ENCODE assay signal across 11 cellular contexts in genomic region chr2:106143495-106144215, GRCh38. TPM values are rescaled to one million over a fixed set of nuclear protein-coding genes. Genes with fewer than 3 reads are reported as not detected.
A peak's percentile ranks its signal among the peaks of the same experiment; 100 is the strongest.
DNase-seq lines count a peak whose midpoint lies in the region; ATAC-seq, FAIRE-seq and TF ChIP-seq lines count a peak whose summit lies in the region.
"Had no signal": no experiment of that assay in that cellular context is flagged by ENCODE, and none has a peak within 500 bp of the region (broad histone marks: within the 10 kb centered on the region; RNA-seq: fewer than 3 reads in every experiment).

No MANE protein-coding gene starts in this region.

- TF ChIP-seq EP300 in HepG2 (IDR thresholded peaks at IDR 0.05; ENCODE audit: low read depth in 2 of 2, low read length in 2 of 2), result no peak
- no peak for TF ChIP-seq EP300 in HepG2 (CRISPR knock-in tag; IDR thresholded peaks at IDR 0.05; ENCODE audit: borderline replicate concordance)

- in situ Hi-C loops in HepG2 (cut with HindIII; ENCODE audit: extremely low pct_ligation_motif_present, low pct_unique_long_range_greater_than_20kb), result no loop called here

- peaks cover 12% of the 10 kb centered on the region for H3K4me1 Mint-ChIP-seq in endodermal cell
- peaks cover 90% of the 10 kb centered on the region for H3K4me1 Mint-ChIP-seq in stimulated activated naive CD8-positive, alpha-beta T cell treated with anti-CD3 and anti-CD28 coated beads, Interleukin-15, amount 100 ng/mL, for 72 hours

- TF ChIP-seq RAD21 in HepG2 (CRISPR knock-in tag; IDR thresholded peaks at IDR 0.05), result no peak

- peaks cover 24% of the 10 kb centered on the region for H3K4me1 ChIP-seq in HepG2 (ENCODE audit: insufficient read depth, low read length)
- H3K4me1 ChIP-seq in right lobe of liver, result peaks cover 0 to 3% (median 0%) of the 10 kb centered on the region in 4 donors
- peaks cover 14% of the 10 kb centered on the region for H3K4me1 ChIP-seq in RWPE2 (ENCODE audit: insufficient read depth, poor library complexity, severe bottlenecking)
- H3K4me1 ChIP-seq in endodermal cell (ENCODE audit: control insufficient read depth, insufficient read depth, low read length), result no peaks in the 10 kb centered on the region
- H3K4me1 ChIP-seq in MM.1S (ENCODE audit: low read length), result no peaks in the 10 kb centered on the region

- H3K9me3 Mint-ChIP-seq in endodermal cell, result peaks cover 6% of the 10 kb centered on the region
- H3K9me3 Mint-ChIP-seq in stimulated activated naive CD8-positive, alpha-beta T cell treated with anti-CD3 and anti-CD28 coated beads, Interleukin-15, amount 100 ng/mL, for 72 hours, result no peaks in the 10 kb centered on the region

- FAIRE-seq in HepG2 (lab: Jason Lieb, UNC), result no peak

- H2AFZ ChIP-seq in HepG2 (ENCODE audit: low read length), result no peak overlapping the region
- no peak overlapping the region for H2AFZ ChIP-seq in MM.1S (ENCODE audit: low read length)

- DNase-seq in HepG2 (ENCODE audit: low spot score), result no peak
- no peak for DNase-seq in right lobe of liver
- no peak for DNase-seq in RWPE2 (ENCODE audit: low spot score)
- DNase-seq in endodermal cell, result peak; percentile 60
- DNase-seq in stimulated activated naive CD8-positive, alpha-beta T cell treated with anti-CD3 and anti-CD28 coated beads, Interleukin-15, amount 100 ng/mL, for 72 hours, result no peak
- DNase-seq in MG63, result no peak
- no peak for DNase-seq in MM.1S
- DNase-seq in NCI-H446 (lab: John Stamatoyannopoulos, UW), result no peak
- DNase-seq: Kasumi-1, NCI-H2227 treated with DMSO at 0.1 percent for 48 hours had no signal

- no peaks in the 10 kb centered on the region for H4K20me1 ChIP-seq in HepG2 (ENCODE audit: insufficient read depth, low read length)
- H4K20me1 ChIP-seq in MM.1S (ENCODE audit: insufficient read depth, low read length), result no peaks in the 10 kb centered on the region

- TF ChIP-seq POLR2A in HepG2 (IDR thresholded peaks at IDR 0.05; ENCODE audit: insufficient read depth in 1 of 2, low read depth in 2 of 2, low read length in 2 of 2), result no peak
- TF ChIP-seq POLR2A in right lobe of liver (IDR thresholded peaks at IDR 0.05), result no peak

- no TSS peak for BruUV-seq in HepG2 (replicated peaks; lab: Mats Ljungman, UMichigan)

- WGBS in HepG2 (ENCODE audit: low lambda C conversion rate), result 95% methylated on average over 7 of the region's 7 CpGs
- WGBS in right lobe of liver (ENCODE audit: insufficient coverage, low coverage, low lambda C conversion rate, missing lambda C conversion rate), result 91% methylated on average over 5 of the region's 7 CpGs
- 94 to 95% methylated on average over 4 to 7 of the region's 7 CpGs for WGBS in endodermal cell (ENCODE audit: insufficient coverage in 1 of 2, insufficient read length in 1 of 2), 2 experiments

- no peak overlapping the region for H3K27ac ChIP-seq in HepG2 (ENCODE audit: extremely low read length, insufficient read depth, low read length)
- no peak overlapping the region for H3K27ac ChIP-seq in right lobe of liver
- no peak overlapping the region for H3K27ac ChIP-seq in RWPE2 (ENCODE audit: poor library complexity, severe bottlenecking)
- no peak overlapping the region for H3K27ac ChIP-seq in endodermal cell (ENCODE audit: low read depth, low read length)
- no peak overlapping the region for H3K27ac ChIP-seq in MM.1S (ENCODE audit: low read length)
- H3K27ac ChIP-seq: C4-2B had no signal

- no peak for TF ChIP-seq CTCF in HepG2 (CRISPR knock-in tag; IDR thresholded peaks at IDR 0.05)
- no peak for TF ChIP-seq CTCF in right lobe of liver (IDR thresholded peaks at IDR 0.05)
- TF ChIP-seq CTCF in RWPE2 (IDR thresholded peaks at IDR 0.05; ENCODE audit: poor library complexity, severe bottlenecking), result no peak
- no peak for TF ChIP-seq CTCF in endodermal cell (conservative IDR thresholded peaks at IDR 0.05)
- TF ChIP-seq CTCF in MM.1S (IDR thresholded peaks at IDR 0.05; ENCODE audit: low read length), result no peak

- H3K27ac Mint-ChIP-seq in endodermal cell, result no peak overlapping the region
- H3K27ac Mint-ChIP-seq in stimulated activated naive CD8-positive, alpha-beta T cell treated with anti-CD3 and anti-CD28 coated beads, Interleukin-15, amount 100 ng/mL, for 72 hours, result peak overlapping the region; percentile 7 to 42

- H3K9me3 ChIP-seq in HepG2 (ENCODE audit: low read length) (no peaks in the 10 kb centered on the region), right lobe of liver (no peaks in the 10 kb centered on the region), RWPE2 (ENCODE audit: severe bottlenecking) (no peaks in the 10 kb centered on the region), endodermal cell (ENCODE audit: control insufficient read depth, low read length) (no peaks in the 10 kb centered on the region), MG63 (no peaks in the 10 kb centered on the region), MM.1S (replicated peaks; ENCODE audit: insufficient read depth, low read length) (no peaks in the 10 kb centered on the region)

- H3K79me2 ChIP-seq in HepG2 (ENCODE audit: insufficient read depth, low read length), result peaks cover 2% of the 10 kb centered on the region
- H3K79me2 ChIP-seq in MM.1S (ENCODE audit: low read length), result no peaks in the 10 kb centered on the region

- H3K36me3 Mint-ChIP-seq in endodermal cell (ENCODE audit: low read depth), result peaks cover 36% of the 10 kb centered on the region

- H3K36me3 ChIP-seq in HepG2 (replicated peaks in 1 of 2; ENCODE audit: control insufficient read depth in 1 of 2, insufficient read depth in 2 of 2, low read length in 2 of 2), result peaks cover 13 to 32% of the 10 kb centered on the region in 2 experiments; a peak in 4 of 5 replicates
- no peaks in the 10 kb centered on the region for H3K36me3 ChIP-seq in right lobe of liver
- 0 out of 2 replicates have a peak, but pooled peaks cover 6% of the 10 kb centered on the region for H3K36me3 ChIP-seq in RWPE2 (ENCODE audit: low read depth)
- peaks cover 15% of the 10 kb centered on the region for H3K36me3 ChIP-seq in endodermal cell (ENCODE audit: control insufficient read depth, insufficient read depth, low read length)
- peaks cover 10% of the 10 kb centered on the region for H3K36me3 ChIP-seq in MG63
- H3K36me3 ChIP-seq in MM.1S (replicated peaks; ENCODE audit: insufficient read depth, low read length), result no peaks in the 10 kb centered on the region; the same call in 1 of the 2 replicates

- ATAC-seq in HepG2, result no peak
- ATAC-seq in right lobe of liver, result no peak
- ATAC-seq in RWPE2 (ENCODE audit: low read depth), result peak; percentile 46; the same call in 2 of the 3 replicates
- no peak for ATAC-seq in stimulated activated naive CD8-positive, alpha-beta T cell treated with anti-CD3 and anti-CD28 coated beads, Interleukin-15, amount 100 ng/mL, for 72 hours

- H3K9ac ChIP-seq in HepG2 (ENCODE audit: insufficient read depth, low read depth, low read length) (no peak overlapping the region), endodermal cell (ENCODE audit: extremely low read depth, low read length, poor library complexity, severe bottlenecking) (no peak overlapping the region), MM.1S (ENCODE audit: low read length) (no peak overlapping the region)

- POLR2A ChIA-PET in HepG2 (lab: Yijun Ruan, JAX), result no interaction called here

- CTCF ChIA-PET in HepG2 (lab: Yijun Ruan, JAX; ENCODE audit: low intra/inter-chr PET ratio, low total read pairs), result no interaction called here

- no peak overlapping the region for H3K4me3 ChIP-seq in HepG2 (replicated peaks in 1 of 3; ENCODE audit: insufficient read depth in 1 of 3, low read depth in 2 of 3, low read length in 3 of 3)
- H3K4me3 ChIP-seq in right lobe of liver, result no peak overlapping the region
- H3K4me3 ChIP-seq in RWPE2 (ENCODE audit: severe bottlenecking), result no peak overlapping the region
- H3K4me3 ChIP-seq in endodermal cell (ENCODE audit: low read length), result no peak overlapping the region
- no peak overlapping the region for H3K4me3 ChIP-seq in MG63
- no peak overlapping the region for H3K4me3 ChIP-seq in MM.1S (ENCODE audit: low read length)

- intact Hi-C loops in HepG2 (cut with micrococcal nuclease; ENCODE audit: unreplicated experiment), result no loop called here
- intact Hi-C loops in right lobe of liver (cut with DNase I), result no loop called here

- H3K9me2 ChIP-seq in MM.1S (replicated peaks; ENCODE audit: insufficient read depth, low read length), result no peaks in the 10 kb centered on the region

- H3F3A ChIP-seq in MM.1S (ENCODE audit: insufficient read depth, low read length), result no peaks in the 10 kb centered on the region

- H3K4me3 Mint-ChIP-seq in endodermal cell, result no peak overlapping the region
- H3K4me3 Mint-ChIP-seq in stimulated activated naive CD8-positive, alpha-beta T cell treated with anti-CD3 and anti-CD28 coated beads, Interleukin-15, amount 100 ng/mL, for 72 hours, result no peak overlapping the region

- H3K4me2 ChIP-seq in HepG2 (ENCODE audit: low read depth, low read length) (no peak overlapping the region), MM.1S (ENCODE audit: low read depth, low read length) (no peak overlapping the region)

- H3K27me3 ChIP-seq in HepG2 (ENCODE audit: control insufficient read depth in 1 of 2, insufficient read depth in 2 of 2, low read length in 2 of 2) (no peaks in the 10 kb centered on the region), right lobe of liver (no peaks in the 10 kb centered on the region), RWPE2 (ENCODE audit: insufficient read depth, poor library complexity, severe bottlenecking) (no peaks in the 10 kb centered on the region), endodermal cell (ENCODE audit: control insufficient read depth, insufficient read depth, low read length, poor library complexity, severe bottlenecking) (no peaks in the 10 kb centered on the region), MG63 (no peaks in the 10 kb centered on the region), MM.1S (replicated peaks; ENCODE audit: insufficient read depth, low read length) (no peaks in the 10 kb centered on the region)

- H3K27me3 Mint-ChIP-seq in endodermal cell (ENCODE audit: insufficient read depth), result no peaks in the 10 kb centered on the region
- H3K27me3 Mint-ChIP-seq in stimulated activated naive CD8-positive, alpha-beta T cell treated with anti-CD3 and anti-CD28 coated beads, Interleukin-15, amount 100 ng/mL, for 72 hours, result no peaks in the 10 kb centered on the region

RNA-seq across cellular contexts. Expression of gene UXS1, which starts 50.4 kb away (rescaled TPM):
- 35.4 and 53.3 TPM in 2 replicates for total RNA-seq in HepG2 (2016; rRNA removed; fragmentation: Illumina TruSeq; extraction: Trizol)
- total RNA-seq in HepG2 (2016; cell fraction: cytosol; rRNA removed; fragmentation: Illumina TruSeq; extraction: Trizol; ENCODE audit: low read depth), result 213 and 242 TPM in 2 replicates
- total RNA-seq in HepG2 (2016; cell fraction: insoluble cytoplasmic fraction; rRNA removed; fragmentation: Illumina TruSeq; extraction: Trizol), result 35.4 and 55.0 TPM in 2 replicates
- total RNA-seq in HepG2 (2016; cell fraction: membrane; rRNA removed; fragmentation: Illumina TruSeq; extraction: Trizol), result 82.8 and 94.5 TPM in 2 replicates
- 81.3 and 87.6 TPM in 2 replicates for total RNA-seq in HepG2 (2016; cell fraction: nucleus; rRNA removed; fragmentation: Illumina TruSeq; extraction: Trizol)
- polyA plus RNA-seq in HepG2 (2011; rRNA removed), result 110 and 117 TPM in 2 replicates
- polyA plus RNA-seq in HepG2 (2011; cell fraction: cytosol; rRNA removed), result 84.0 and 87.5 TPM in 2 replicates
- polyA plus RNA-seq in HepG2 (2011; cell fraction: nucleus; rRNA removed), result 63.2 and 66.8 TPM in 2 replicates
- 66.7 and 76.7 TPM in 2 replicates for polyA plus RNA-seq in HepG2 (2012)
- polyA plus RNA-seq in HepG2 (2016; cell fraction: cytosol; fragmentation: Illumina TruSeq; extraction: Trizol; ENCODE audit: low read depth), result 24.5 and 28.9 TPM in 2 replicates
- polyA plus RNA-seq in HepG2 (2016; cell fraction: insoluble cytoplasmic fraction; fragmentation: Illumina TruSeq; extraction: Trizol; ENCODE audit: low read depth), result 51.5 and 54.9 TPM in 2 replicates
- polyA plus RNA-seq in HepG2 (2016; cell fraction: membrane; fragmentation: Illumina TruSeq; extraction: Trizol; ENCODE audit: low read depth), result 39.9 TPM in 2 replicates
- 128 and 133 TPM in 2 replicates for polyA plus RNA-seq in HepG2 (2016; cell fraction: nucleus; fragmentation: Illumina TruSeq; extraction: Trizol; ENCODE audit: insufficient read depth, low read depth)
- polyA minus RNA-seq in HepG2 (2011; rRNA and poly(A)+ RNA removed; ENCODE audit: low replicate concordance), result 33.9 and 171 TPM in 2 replicates
- polyA minus RNA-seq in HepG2 (2011; cell fraction: cytosol; rRNA and poly(A)+ RNA removed), result 65.9 and 83.0 TPM in 2 replicates
- 109 TPM in 2 replicates for polyA minus RNA-seq in HepG2 (2011; cell fraction: nucleus; rRNA and poly(A)+ RNA removed)
- 10 to 100 TPM in 5 of 6 experiments, 1 to 10 TPM in 1; 8.2 to 56.2 (median 14.0) TPM for total RNA-seq in right lobe of liver
- 10 to 100 TPM; 43.0 to 44.6 TPM for total RNA-seq in endodermal cell
- polyA plus RNA-seq in endodermal cell (2013, experiment 1 of 2), result 53.5 TPM
- 50.5 TPM for polyA plus RNA-seq in endodermal cell (2013, experiment 2 of 2)
- 18.9 and 21.8 TPM in 2 replicates for total RNA-seq in MG63 (2014; rRNA removed; shearing (Covaris generic); ENCODE audit: low replicate concordance)
